20 cellular contexts compared by ENCODE assay signal in genomic region chr9:68897557-68898145, GRCh38.
DNase-seq lines count a peak whose midpoint lies in the region; ATAC-seq and TF ChIP-seq lines count a peak whose summit lies in the region.
"Had no signal": no experiment of that assay in that cellular context is flagged by ENCODE, and none has a peak within 500 bp of the region (broad histone marks: within the 10 kb centered on the region; RNA-seq: fewer than 3 reads in every experiment).

No MANE protein-coding gene starts in this region.

- H3K27me3 ChIP-seq in right atrium auricular region (no peaks in the 10 kb centered on the region), right cardiac atrium (ENCODE audit: control insufficient read depth, insufficient read depth) (no peaks in the 10 kb centered on the region), body of pancreas (no peaks in the 10 kb centered on the region)

- peak overlapping the region in 1 of 2 donors; percentile 42 for H3K27ac ChIP-seq in right atrium auricular region
- no peak overlapping the region for H3K27ac ChIP-seq in right cardiac atrium (ENCODE audit: low read length)
- no peak overlapping the region for H3K27ac ChIP-seq in body of pancreas
- H3K27ac ChIP-seq: A549, GM23248, SJSA1 had no signal

- intact Hi-C loops in Right ventricle myocardium superior (cut with DNase I) = no loop called here
- intact Hi-C loops in right cardiac atrium (cut with DNase I) = no loop called here
- intact Hi-C loops in body of pancreas (cut with DNase I) = no loop called here

- 28% methylated on average over 5 of the region's 5 CpGs for WGBS in right cardiac atrium
- 67 to 68% methylated on average over 5 of the region's 5 CpGs for WGBS in body of pancreas, 2 donors

- ATAC-seq in Right ventricle myocardium superior (ENCODE audit: poor library complexity) = peak; percentile 27
- peak in 1 of 2 donors; percentile 15 for ATAC-seq in right cardiac atrium
- ATAC-seq in body of pancreas = no peak
- ATAC-seq in GM21390 (IDR thresholded peaks at IDR 0.05; ENCODE audit: unreplicated experiment) = no peak
- ATAC-seq: A549, HCT116 had no signal

- H3K4me3 ChIP-seq in right atrium auricular region = no peak overlapping the region
- H3K4me3 ChIP-seq in right cardiac atrium (ENCODE audit: low read length) = no peak overlapping the region
- H3K4me3 ChIP-seq in retinal pigment epithelial cell (ENCODE audit: low read length) = no peak overlapping the region
- H3K4me3 ChIP-seq in body of pancreas = no peak overlapping the region
- H3K4me3 ChIP-seq: A549, GM23248, SJSA1 had no signal

- TF ChIP-seq POLR2A in body of pancreas (IDR thresholded peaks at IDR 0.05) = no peak

- H3K4me1 ChIP-seq in right atrium auricular region (peaks cover 0 to 31% of the 10 kb centered on the region in 2 donors), right cardiac atrium (ENCODE audit: control insufficient read depth, insufficient read depth, low read length) (peaks cover 21% of the 10 kb centered on the region), body of pancreas (peaks cover 24% of the 10 kb centered on the region)
- H3K4me1 ChIP-seq: A549 had no signal

- no peaks in the 10 kb centered on the region for H3K9me3 ChIP-seq in right atrium auricular region
- H3K9me3 ChIP-seq in right cardiac atrium (ENCODE audit: control insufficient read depth, low read length) = no peaks in the 10 kb centered on the region
- no peaks in the 10 kb centered on the region for H3K9me3 ChIP-seq in body of pancreas
- H3K9me3 ChIP-seq: A549, SJSA1 had no signal

- no peaks in the 10 kb centered on the region for H3K36me3 ChIP-seq in right atrium auricular region
- H3K36me3 ChIP-seq in body of pancreas (replicated peaks in 1 of 2; ENCODE audit: insufficient read depth in 1 of 2, low read depth in 2 of 2) = no peaks in the 10 kb centered on the region
- H3K36me3 ChIP-seq: SJSA1 had no signal

- DNase-seq in Right ventricle myocardium superior (no peak), right atrium auricular region (ENCODE audit: low spot score) (no peak), NCI-H82 (lab: John Stamatoyannopoulos, UW) (peak; percentile 65), right cardiac atrium (peak in 2 of 3 donors; percentile 58 to 63), retinal pigment epithelial cell (ENCODE audit: low read depth) (peak; percentile 51), body of pancreas (no peak), NCI-H2029 (lab: John Stamatoyannopoulos, UW) (no peak)
- DNase-seq: CD4-positive, alpha-beta memory T cell; DMS79; GM23248; IMR-90; NCI-H1105; NCI-H1694; NCI-H345; NCI-H526; OCI-M1 had no signal

- TF ChIP-seq CTCF in right atrium auricular region (IDR thresholded peaks at IDR 0.05) (no peak), retinal pigment epithelial cell (conservative IDR thresholded peaks at IDR 0.05; ENCODE audit: low read depth, low read length) (no peak), body of pancreas (IDR thresholded peaks at IDR 0.05) (no peak)

Comparison
In these comparisons a context has a peak if more than half of its experiments do, and no peak if none do; other contexts are left out.
1. DNase-seq: peak in NCI-H82 (single experiment), right cardiac atrium (2 of 3) and retinal pigment epithelial cell (single experiment); none in Right ventricle myocardium superior (single experiment), right atrium auricular region (single experiment), body of pancreas (0 of 4) and NCI-H2029 (single experiment).